ENCODE assay signal across 21 cellular contexts in the genomic region with DNA sequence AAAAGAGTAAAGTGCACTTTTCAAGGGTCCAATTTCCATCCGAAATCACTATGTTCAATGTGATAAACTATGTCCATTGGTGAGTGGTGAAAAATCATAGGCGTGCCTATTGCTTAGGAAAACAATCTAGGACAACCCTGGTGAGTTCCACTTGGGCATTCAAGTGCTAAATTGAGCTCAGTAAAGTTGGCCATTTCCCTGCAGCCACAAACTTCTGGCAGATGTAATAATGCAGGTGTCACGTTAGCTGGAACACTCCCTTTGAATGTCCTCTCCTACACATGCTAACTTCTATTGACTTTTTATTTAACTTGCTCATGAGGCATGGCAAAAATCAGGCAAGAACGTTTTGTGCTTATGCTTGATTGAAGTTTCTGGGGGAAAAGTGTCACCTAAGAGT.
A peak's percentile ranks its signal among the peaks of the same experiment; 100 is the strongest.
DNase-seq lines count a peak whose midpoint lies in the region; ATAC-seq and TF ChIP-seq lines count a peak whose summit lies in the region.
"Had no signal": no experiment of that assay in that cellular context is flagged by ENCODE, and none has a peak within 500 bp of the region (broad histone marks: within the 10 kb centered on the region; RNA-seq: fewer than 3 reads in every experiment).

No MANE protein-coding gene starts in this region.

- H3K14ac ChIP-seq in mesenchymal stem cell (ENCODE audit: low read length in 2 of 2) = no peak overlapping the region

- no peak overlapping the region for H2BK12ac ChIP-seq in mesenchymal stem cell (ENCODE audit: low read length in 2 of 2)

- no peak overlapping the region for H4K91ac ChIP-seq in mesenchymal stem cell (ENCODE audit: low read length)

- H3K27me3 ChIP-seq in kidney epithelial cell (ENCODE audit: control insufficient read depth, insufficient read depth, low read length) (no peaks in the 10 kb centered on the region), psoas muscle (ENCODE audit: insufficient read depth in 3 of 3, low read length in 2 of 3) (no peaks in the 10 kb centered on the region), mesenchymal stem cell (ENCODE audit: control insufficient read depth in 1 of 2, insufficient read depth in 1 of 2, low read length in 2 of 2) (no peaks in the 10 kb centered on the region)
- H3K27me3 ChIP-seq: SJSA1 had no signal

- H3K27ac ChIP-seq in psoas muscle (no peak overlapping the region), mesenchymal stem cell (ENCODE audit: low read length, poor library complexity, severe bottlenecking) (no peak overlapping the region)
- H3K27ac ChIP-seq: SJSA1 had no signal

- H3K9ac ChIP-seq in mesenchymal stem cell (ENCODE audit: low read length) = no peak overlapping the region

- no peak overlapping the region for H3K4me3 Mint-ChIP-seq in activated CD8-positive, alpha-beta T cell treated with anti-CD3 and anti-CD28 coated beads for 36 hours
- H3K4me3 Mint-ChIP-seq: CD4-positive, CD25-positive, alpha-beta regulatory T cell had no signal

- H3K36me3 ChIP-seq in kidney epithelial cell (ENCODE audit: control insufficient read depth, insufficient read depth, low read length) = no peaks in the 10 kb centered on the region
- H3K36me3 ChIP-seq in psoas muscle (ENCODE audit: insufficient read depth in 1 of 2, low read depth in 1 of 2) = no peaks in the 10 kb centered on the region
- H3K36me3 ChIP-seq in mesenchymal stem cell (ENCODE audit: control insufficient read depth in 1 of 2, insufficient read depth in 2 of 2, low read depth in 1 of 2, low read length in 2 of 2) = no peaks in the 10 kb centered on the region
- H3K36me3 ChIP-seq: SJSA1 had no signal

- CTCF ChIA-PET in activated CD8-positive, alpha-beta T cell treated with anti-CD3 and anti-CD28 coated beads for 36 hours (lab: Charles Lee) = no interaction called here

- H3K18ac ChIP-seq in mesenchymal stem cell (ENCODE audit: low read depth in 1 of 2, low read length in 2 of 2) = no peak overlapping the region

- H2BK15ac ChIP-seq in mesenchymal stem cell (ENCODE audit: low read depth, poor library complexity, severe bottlenecking) = no peak overlapping the region

- H3K4me3 ChIP-seq in kidney epithelial cell (ENCODE audit: low read depth, low read length) (no peak overlapping the region), psoas muscle (no peak overlapping the region), mesenchymal stem cell (ENCODE audit: insufficient read depth in 1 of 2, low read depth in 1 of 2, low read length in 2 of 2) (no peak overlapping the region)
- H3K4me3 ChIP-seq: K562, SJSA1 had no signal

- H3K27me3 Mint-ChIP-seq in activated CD8-positive, alpha-beta T cell treated with anti-CD3 and anti-CD28 coated beads for 36 hours = no peaks in the 10 kb centered on the region
- H3K27me3 Mint-ChIP-seq: CD4-positive, CD25-positive, alpha-beta regulatory T cell had no signal

- H3K9me3 ChIP-seq in psoas muscle (no peaks in the 10 kb centered on the region), mesenchymal stem cell (ENCODE audit: control insufficient read depth, low read length) (no peaks in the 10 kb centered on the region)
- H3K9me3 ChIP-seq: SJSA1 had no signal

- POLR2A ChIA-PET in activated CD8-positive, alpha-beta T cell treated with anti-CD3 and anti-CD28 coated beads for 36 hours (lab: Charles Lee) = no interaction called here

- no peaks in the 10 kb centered on the region for H3K36me3 Mint-ChIP-seq in activated CD8-positive, alpha-beta T cell treated with anti-CD3 and anti-CD28 coated beads for 36 hours (ENCODE audit: low read depth)
- H3K36me3 Mint-ChIP-seq: CD4-positive, CD25-positive, alpha-beta regulatory T cell had no signal

- DNase-seq in NCI-H1105 treated with DMSO at 0.1 percent for 48 hours (lab: John Stamatoyannopoulos, UW) = peak; percentile 33
- DNase-seq in NCI-H345 (lab: John Stamatoyannopoulos, UW) = peak; percentile 62
- peak; percentile 35 for DNase-seq in kidney epithelial cell (ENCODE audit: low read depth)
- no peak for DNase-seq in psoas muscle
- DNase-seq in G401 (ENCODE audit: low spot score) = no peak
- DNase-seq in activated CD8-positive, alpha-beta T cell treated with anti-CD3 and anti-CD28 coated beads for 36 hours = no peak
- DNase-seq in mesenchymal stem cell = no peak
- DNase-seq: CD4-positive, CD25-positive, alpha-beta regulatory T cell; DMS79; H7; MM.1S; NCI-H1048; NCI-H1436 treated with DMSO at 0.1 percent for 48 hours; NCI-H1930; NCI-H2171 treated with DMSO at 0.1 percent for 48 hours; NCI-H524 treated with DMSO at 0.1 percent for 48 hours; NCI-H82; OCI-M1 had no signal

- TF ChIP-seq CTCF in kidney epithelial cell (IDR thresholded peaks at IDR 0.05; ENCODE audit: insufficient read depth, low read length, poor library complexity, severe bottlenecking) = no peak
- no peak for TF ChIP-seq CTCF in psoas muscle (IDR thresholded peaks at IDR 0.05)
- no peak for TF ChIP-seq CTCF in activated CD8-positive, alpha-beta T cell treated with anti-CD3 and anti-CD28 coated beads for 36 hours (IDR thresholded peaks at IDR 0.05)

- peak in 3 of 4 donors; percentile 47 to 66 (median 48) for ATAC-seq in psoas muscle
- ATAC-seq in activated CD8-positive, alpha-beta T cell treated with anti-CD3 and anti-CD28 coated beads for 36 hours = no peak
- ATAC-seq: K562, Right ventricle myocardium inferior had no signal

- no peaks in the 10 kb centered on the region for H3K4me1 Mint-ChIP-seq in activated CD8-positive, alpha-beta T cell treated with anti-CD3 and anti-CD28 coated beads for 36 hours (ENCODE audit: low read depth)
- H3K4me1 Mint-ChIP-seq: CD4-positive, CD25-positive, alpha-beta regulatory T cell had no signal

- no peak overlapping the region for H2BK120ac ChIP-seq in mesenchymal stem cell (ENCODE audit: low read depth, low read length)

- H3K4ac ChIP-seq in mesenchymal stem cell (ENCODE audit: low read depth in 1 of 2, low read length in 2 of 2) = no peak overlapping the region

- no peak overlapping the region for H2AFZ ChIP-seq in mesenchymal stem cell (ENCODE audit: low read depth, low read length)

- H2AK5ac ChIP-seq in mesenchymal stem cell (ENCODE audit: low read length, severe bottlenecking) = no peak overlapping the region

- H4K8ac ChIP-seq in mesenchymal stem cell (ENCODE audit: low read length) = no peak overlapping the region

- no peaks in the 10 kb centered on the region for H3K9me3 Mint-ChIP-seq in activated CD8-positive, alpha-beta T cell treated with anti-CD3 and anti-CD28 coated beads for 36 hours
- H3K9me3 Mint-ChIP-seq: CD4-positive, CD25-positive, alpha-beta regulatory T cell had no signal

- H3K23ac ChIP-seq in mesenchymal stem cell (ENCODE audit: low read length in 2 of 2) = no peak overlapping the region

- no peaks in the 10 kb centered on the region for H3K4me1 ChIP-seq in psoas muscle
- H3K4me1 ChIP-seq in mesenchymal stem cell (ENCODE audit: control insufficient read depth, insufficient read depth, low read depth, low read length) = no peaks in the 10 kb centered on the region
- H3K4me1 ChIP-seq: SJSA1 had no signal

- no peak overlapping the region for H3K4me2 ChIP-seq in mesenchymal stem cell (ENCODE audit: low read length, poor library complexity, severe bottlenecking)

- 37 to 52% (median 42%) methylated on average over 4 of the region's 4 CpGs for WGBS in psoas muscle, 3 donors
- 92% methylated on average over 3 of the region's 4 CpGs for WGBS in mesenchymal stem cell

- no peak overlapping the region for H2BK5ac ChIP-seq in mesenchymal stem cell (ENCODE audit: low read depth, low read length, poor library complexity, severe bottlenecking)

- intact Hi-C loops in psoas muscle (cut with DNase I) = no loop called here
- intact Hi-C loops in activated CD8-positive, alpha-beta T cell treated with anti-CD3 and anti-CD28 coated beads for 36 hours (cut with micrococcal nuclease) = no loop called here

- no peaks in the 10 kb centered on the region for H3K79me1 ChIP-seq in mesenchymal stem cell (replicated peaks; ENCODE audit: low read length, poor library complexity, severe bottlenecking)

- no peak overlapping the region for H3K27ac Mint-ChIP-seq in activated CD8-positive, alpha-beta T cell treated with anti-CD3 and anti-CD28 coated beads for 36 hours
- H3K27ac Mint-ChIP-seq: CD4-positive, CD25-positive, alpha-beta regulatory T cell had no signal

- in situ Hi-C loops in G401 (cut with HindIII; ENCODE audit: low sequenced_read_pairs) = no loop called here

Comparison
In these comparisons a context has a peak if more than half of its experiments do, and no peak if none do; other contexts are left out.
1. DNase-seq: peak in NCI-H1105 treated with DMSO at 0.1 percent for 48 hours (single experiment), NCI-H345 (single experiment) and kidney epithelial cell (single experiment); none in psoas muscle (0 of 2), G401 (single experiment), activated CD8-positive, alpha-beta T cell treated with anti-CD3 and anti-CD28 coated beads for 36 hours (single experiment) and mesenchymal stem cell (single experiment).